In the genomic region with DNA sequence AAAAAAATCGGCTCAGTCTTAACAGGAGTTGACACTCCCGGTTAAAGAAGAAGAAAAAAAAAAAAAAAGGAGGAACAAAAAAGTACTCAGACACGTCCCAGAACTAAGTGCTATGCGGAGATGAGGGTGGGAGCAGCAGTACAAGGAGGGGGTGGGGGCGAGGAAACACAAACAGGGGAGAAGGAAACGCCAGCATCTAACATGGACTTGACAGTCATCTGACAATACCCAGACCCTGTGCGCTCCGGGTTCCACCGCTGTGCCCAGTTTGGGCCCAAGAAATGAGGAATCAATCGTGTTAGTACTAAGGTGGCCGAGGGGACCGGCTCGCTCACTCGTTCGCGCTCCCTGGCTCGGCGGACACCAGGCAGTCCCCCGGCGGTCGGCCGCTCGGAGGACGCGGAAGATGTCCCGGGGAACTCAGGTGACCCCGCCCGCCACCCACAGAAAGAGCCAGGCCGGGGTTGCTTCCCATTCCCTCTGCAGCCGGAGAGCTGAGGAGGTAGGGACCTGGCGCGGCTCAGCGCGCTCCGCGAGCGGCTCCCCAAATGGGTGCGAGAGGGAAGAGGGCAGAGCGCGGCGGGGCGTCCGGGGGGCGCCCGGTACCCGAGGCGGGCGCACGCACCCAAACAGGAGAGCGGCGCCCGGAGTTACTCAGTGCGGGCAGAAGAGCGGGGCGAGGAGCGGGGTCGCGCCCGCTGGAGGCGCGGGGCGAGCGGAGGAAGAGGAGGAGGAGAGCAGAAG, we compare ENCODE assay signal across 7 cellular contexts. TPM values are rescaled to one million over a fixed set of nuclear protein-coding genes. Genes with fewer than 3 reads are reported as not detected.
A peak's percentile ranks its signal among the peaks of the same experiment; 100 is the strongest.
DNase-seq lines count a peak whose midpoint lies in the region; ATAC-seq and TF ChIP-seq lines count a peak whose summit lies in the region.

No MANE protein-coding gene starts in this region.

- CTCF ChIA-PET in activated CD4-positive, alpha-beta memory T cell treated with anti-CD3 and anti-CD28 coated beads for 36 hours (lab: Charles Lee) = no interaction called here

- peaks cover 41% of the 10 kb centered on the region for H3K27me3 Mint-ChIP-seq in activated CD4-positive, alpha-beta memory T cell treated with anti-CD3 and anti-CD28 coated beads for 36 hours

- POLR2A ChIA-PET in activated CD4-positive, alpha-beta memory T cell treated with anti-CD3 and anti-CD28 coated beads for 36 hours (lab: Charles Lee) = no interaction called here

- TF ChIP-seq POLR2A in heart left ventricle (IDR thresholded peaks at IDR 0.05) (peak in 1 of 2 donors; percentile 31), sigmoid colon (IDR thresholded peaks at IDR 0.05) (no peak)

- H3K4me3 Mint-ChIP-seq in activated CD4-positive, alpha-beta memory T cell treated with anti-CD3 and anti-CD28 coated beads for 36 hours = peak overlapping the region; percentile 74

- TF ChIP-seq CTCF in heart left ventricle (IDR thresholded peaks at IDR 0.05) = no peak
- no peak for TF ChIP-seq CTCF in sigmoid colon (IDR thresholded peaks at IDR 0.05)

- ATAC-seq in heart left ventricle = peak in 2 of 4 donors; percentile 1 to 6
- no peak for ATAC-seq in GM18870 (IDR thresholded peaks at IDR 0.05; ENCODE audit: unreplicated experiment)
- no peak for ATAC-seq in HG02852 (IDR thresholded peaks at IDR 0.05; ENCODE audit: unreplicated experiment)
- ATAC-seq in GM21529 (IDR thresholded peaks at IDR 0.05; ENCODE audit: unreplicated experiment) = no peak

- H3K27ac ChIP-seq in heart left ventricle (peak overlapping the region in 11 of 12 donors; percentile 87 to 97 (median 93)), sigmoid colon (peak overlapping the region; percentile 95 to 99 (median 99))

- whole genome bisulfite sequencing in heart left ventricle, 4 donors = 1% methylated on average over 28 to 63 of the region's 63 CpGs
- 1 to 3% methylated on average over 63 of the region's 63 CpGs for WGBS in sigmoid colon, 2 donors

- H3K4me1 ChIP-seq in HAP-1 (no peaks in the 10 kb centered on the region), heart left ventricle (peaks cover 0 to 47% (median 15%) of the 10 kb centered on the region in 12 donors), sigmoid colon (peaks cover 0 to 57% (median 53%) of the 10 kb centered on the region in 4 donors)

- peaks cover 30% of the 10 kb centered on the region for H3K4me1 Mint-ChIP-seq in activated CD4-positive, alpha-beta memory T cell treated with anti-CD3 and anti-CD28 coated beads for 36 hours (ENCODE audit: low read depth)

- no peaks in the 10 kb centered on the region for H3K27me3 ChIP-seq in HAP-1 (ENCODE audit: low read depth)
- H3K27me3 ChIP-seq in heart left ventricle = peaks cover 0 to 29% (median 10%) of the 10 kb centered on the region in 9 donors
- no peaks in the 10 kb centered on the region for H3K27me3 ChIP-seq in sigmoid colon

- H3K27ac Mint-ChIP-seq in activated CD4-positive, alpha-beta memory T cell treated with anti-CD3 and anti-CD28 coated beads for 36 hours = no peak overlapping the region

- intact Hi-C loops in activated CD4-positive, alpha-beta memory T cell treated with anti-CD3 and anti-CD28 coated beads for 36 hours (cut with micrococcal nuclease) = loop anchor here (2.0 kb wide), 2 partner anchors 24 to 134 kb away; no protein-coding TSS in a partner anchor
- intact Hi-C loops in heart left ventricle (cut with DNase I) = loop anchor here in 1 of 10 donors (10.0 kb wide), 1 partner anchor 1744 kb away; a partner anchor contains a TSS
- intact Hi-C loops in sigmoid colon (cut with DNase I) = loop anchor here (10.0 kb wide), 2 partner anchors 244 to 616 kb away; no protein-coding TSS in a partner anchor

- no peaks in the 10 kb centered on the region for H3K36me3 Mint-ChIP-seq in activated CD4-positive, alpha-beta memory T cell treated with anti-CD3 and anti-CD28 coated beads for 36 hours

- DNase-seq in HAP-1 (ENCODE audit: low spot score in 2 of 2) = peak in 1 of 2 experiments; percentile 43
- no peak for DNase-seq in activated CD4-positive, alpha-beta memory T cell treated with anti-CD3 and anti-CD28 coated beads for 36 hours
- DNase-seq in heart left ventricle = peak; percentile 22 to 73 (median 40)
- DNase-seq in sigmoid colon = peak; percentile 79

- H3K36me3 ChIP-seq in HAP-1 (replicated peaks) = no peaks in the 10 kb centered on the region
- H3K36me3 ChIP-seq in heart left ventricle = no peaks in the 10 kb centered on the region
- H3K36me3 ChIP-seq in sigmoid colon = no peaks in the 10 kb centered on the region

- no peak for TF ChIP-seq EP300 in sigmoid colon (IDR thresholded peaks at IDR 0.05)

- H3K9me3 Mint-ChIP-seq in activated CD4-positive, alpha-beta memory T cell treated with anti-CD3 and anti-CD28 coated beads for 36 hours = no peaks in the 10 kb centered on the region

- no peaks in the 10 kb centered on the region for H3K9me3 ChIP-seq in HAP-1
- no peaks in the 10 kb centered on the region for H3K9me3 ChIP-seq in heart left ventricle
- no peaks in the 10 kb centered on the region for H3K9me3 ChIP-seq in sigmoid colon

- H3K4me3 ChIP-seq in HAP-1 (peak overlapping the region; percentile 56), heart left ventricle (peak overlapping the region; percentile 75 to 96 (median 86)), sigmoid colon (peak overlapping the region; percentile 73 to 98 (median 97))

- in situ Hi-C loops in HAP-1 (cut with MboI; ENCODE audit: low sequenced_read_pairs) = no loop called here

RNA-seq across cellular contexts. Expression of a gene that starts 0.6 kb away (rescaled TPM):
- total RNA-seq in activated CD4-positive, alpha-beta memory T cell treated with anti-CD3 and anti-CD28 coated beads for 36 hours = 1 to 10 TPM; 1.6 to 2.6 TPM
- 10 to 100 TPM in 1 of 9 donors, 1 to 10 TPM in 8; 2.0 to 11.5 (median 2.7) TPM for total RNA-seq in heart left ventricle
- 1 to 10 TPM in 1 of 2 donors, under 1 TPM in 1; 0.88 to 1.8 TPM for polyA plus RNA-seq in heart left ventricle
- total RNA-seq in sigmoid colon = 10 to 100 TPM; 16.1 to 27.7 (median 21.2) TPM
- polyA plus RNA-seq in sigmoid colon = 1 to 10 TPM in 2 of 3 donors, under 1 TPM in 1; 0.46 to 2.6 (median 1.2) TPM
